19 cellular contexts compared by ENCODE assay signal in the genomic region with DNA sequence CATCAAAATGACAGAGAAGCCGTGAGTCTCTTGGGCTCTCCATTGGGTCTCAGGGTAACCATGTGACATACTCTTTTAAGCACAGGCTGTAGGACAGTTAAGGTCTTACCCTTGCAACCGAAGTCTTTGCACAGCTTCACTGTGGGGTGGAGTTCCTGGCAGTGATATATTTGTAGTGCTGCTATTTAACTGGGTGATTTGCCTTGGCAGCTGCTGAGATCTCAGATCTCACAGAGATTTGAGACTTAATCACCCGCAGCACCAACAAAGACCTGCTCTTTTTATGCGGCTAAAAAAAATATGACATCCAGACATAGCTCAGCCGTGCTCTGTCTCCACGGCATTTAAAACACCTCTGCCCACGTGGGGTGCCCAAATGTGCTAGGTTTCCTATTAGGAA.
"Had no signal": no experiment of that assay in that cellular context is flagged by ENCODE, and none has a peak within 500 bp of the region (broad histone marks: within the 10 kb centered on the region; RNA-seq: fewer than 3 reads in every experiment).

No MANE protein-coding gene starts in this region.

- H3K27ac ChIP-seq: neutrophil, right atrium auricular region, sigmoid colon, tibial artery, upper lobe of left lung, vagina had no signal

- ATAC-seq: esophagus mucosa; left ventricle myocardium superior; naive thymus-derived CD4-positive, alpha-beta T cell; stimulated activated effector memory CD8-positive, alpha-beta T cell treated with anti-CD3 and anti-CD28 coated beads, Interleukin-12 subunit alpha, Interleukin-12 subunit beta, amount 100 ng/mL, for 72 hours had no signal

- H3K27me3 ChIP-seq: neutrophil, right atrium auricular region, sigmoid colon, upper lobe of left lung, vagina had no signal

- H3K4me1 ChIP-seq: right atrium auricular region, sigmoid colon, tibial artery, upper lobe of left lung, vagina had no signal

- H3K27ac Mint-ChIP-seq: immature natural killer cell; naive thymus-derived CD4-positive, alpha-beta T cell; stimulated activated effector memory CD8-positive, alpha-beta T cell treated with anti-CD3 and anti-CD28 coated beads, Interleukin-12 subunit alpha, Interleukin-12 subunit beta, amount 100 ng/mL, for 72 hours; stimulated activated naive CD8-positive, alpha-beta T cell treated with anti-CD3 and anti-CD28 coated beads, Interleukin-15, Interleukin-2, amounts not matched to agents 100 ng/mL and 50 ng/mL, for 24 hours had no signal

- H3K4me1 Mint-ChIP-seq: immature natural killer cell; naive thymus-derived CD4-positive, alpha-beta T cell; stimulated activated effector memory CD8-positive, alpha-beta T cell treated with anti-CD3 and anti-CD28 coated beads, Interleukin-12 subunit alpha, Interleukin-12 subunit beta, amount 100 ng/mL, for 72 hours had no signal

- H3K4me3 Mint-ChIP-seq: immature natural killer cell; naive thymus-derived CD4-positive, alpha-beta T cell; stimulated activated effector memory CD8-positive, alpha-beta T cell treated with anti-CD3 and anti-CD28 coated beads, Interleukin-12 subunit alpha, Interleukin-12 subunit beta, amount 100 ng/mL, for 72 hours; stimulated activated naive CD8-positive, alpha-beta T cell treated with anti-CD3 and anti-CD28 coated beads, Interleukin-15, Interleukin-2, amounts not matched to agents 100 ng/mL and 50 ng/mL, for 24 hours had no signal

- H3K36me3 ChIP-seq: neutrophil, right atrium auricular region, sigmoid colon, tibial artery, upper lobe of left lung, vagina had no signal

- DNase-seq: effector memory CD4-positive, alpha-beta T cell; immature natural killer cell; left ventricle myocardium superior; mesenchymal stem cell; midbrain; naive thymus-derived CD4-positive, alpha-beta T cell; sigmoid colon; stimulated activated CD4-positive, alpha-beta T cell treated with anti-CD3 and anti-CD28 coated beads, Interleukin-2, amount 100 ng/mL, for 48 hours; stimulated activated CD8-positive, alpha-beta memory T cell treated with anti-CD3 and anti-CD28 coated beads, Interleukin-4, amount 100 ng/mL, for 48 hours; tibial artery; upper lobe of left lung had no signal

- H3K36me3 Mint-ChIP-seq: immature natural killer cell; stimulated activated effector memory CD8-positive, alpha-beta T cell treated with anti-CD3 and anti-CD28 coated beads, Interleukin-12 subunit alpha, Interleukin-12 subunit beta, amount 100 ng/mL, for 72 hours had no signal

- H3K9me3 ChIP-seq: neutrophil, vagina had no signal

- H3K4me3 ChIP-seq: lung, right atrium auricular region, sigmoid colon, smooth muscle cell, tibial artery, upper lobe of left lung, vagina had no signal

- H3K4me2 ChIP-seq: smooth muscle cell had no signal

- H3K27me3 Mint-ChIP-seq: stimulated activated naive CD8-positive, alpha-beta T cell treated with anti-CD3 and anti-CD28 coated beads, Interleukin-15, Interleukin-2, amounts not matched to agents 100 ng/mL and 50 ng/mL, for 24 hours had no signal
